ENCODE assay signal across 34 cellular contexts in the genomic region with DNA sequence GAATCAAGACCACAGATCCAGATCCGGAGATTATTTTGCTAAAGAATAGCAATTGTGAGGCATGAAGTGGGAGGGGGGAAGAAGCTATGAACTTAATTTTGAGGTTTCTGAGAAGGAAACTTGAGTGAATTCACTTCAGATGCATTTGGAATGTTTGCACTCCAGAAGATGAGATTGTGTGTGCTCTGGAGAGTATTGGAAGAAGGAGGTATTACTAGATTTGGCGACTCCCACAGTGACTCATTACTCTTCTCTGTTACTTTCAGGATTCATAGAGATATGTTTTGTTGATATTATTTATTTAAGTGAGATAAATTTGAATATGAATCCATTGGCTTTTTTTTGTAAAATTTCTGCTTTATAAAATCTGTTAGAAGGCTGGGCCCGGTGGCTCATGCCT.
"Had no signal": no experiment of that assay in that cellular context is flagged by ENCODE, and none has a peak within 500 bp of the region (broad histone marks: within the 10 kb centered on the region; RNA-seq: fewer than 3 reads in every experiment).

No MANE protein-coding gene starts in this region.

- H3K9me3 ChIP-seq: MG63 had no signal

- H3K4me2 ChIP-seq: KMS-11 had no signal

- H3K4me3 ChIP-seq: MG63 had no signal

- H3K27me3 ChIP-seq: MG63 had no signal

- DNase-seq: Karpas-422, Kasumi-1, KG1, MG63, MM.1S, MV-4-11, NCI-H1048, NCI-H1092, NCI-H1092 treated with DMSO at 0.1 percent for 48 hours, NCI-H1105, NCI-H1105 treated with DMSO at 0.1 percent for 48 hours, NCI-H1417, NCI-H1417 treated with DMSO at 0.1 percent for 48 hours, NCI-H1436, NCI-H1436 treated with DMSO at 0.1 percent for 48 hours, NCI-H146, NCI-H1694, NCI-H1694 treated with DMSO at 0.1 percent for 48 hours, NCI-H187, NCI-H187 treated with DMSO at 0.1 percent for 48 hours, NCI-H1930, NCI-H2029, NCI-H2029 treated with DMSO at 0.1 percent for 48 hours, NCI-H2081, NCI-H2081 treated with DMSO at 0.1 percent for 48 hours, NCI-H2107, NCI-H2171, NCI-H2171 treated with DMSO at 0.1 percent for 48 hours, NCI-H2227 treated with DMSO at 0.1 percent for 48 hours, NCI-H226, NCI-H345, NCI-H446, NCI-H446 treated with DMSO at 0.1 percent for 48 hours had no signal

- H3K27ac ChIP-seq: KMS-11 had no signal

- H3K9ac ChIP-seq: KMS-11 had no signal

- H3K36me3 ChIP-seq: MG63 had no signal
